Comparison of ENCODE assay signal across 8 cellular contexts in genomic region chr11:75399344-75400109, GRCh38. TPM values are rescaled to one million over a fixed set of nuclear protein-coding genes. Genes with fewer than 3 reads are reported as not detected.
DNase-seq lines count a peak whose midpoint lies in the region; ATAC-seq and TF ChIP-seq lines count a peak whose summit lies in the region.

TSS of gene RPS3 (plus strand) at chr11:75399518. CDS start at chr11:75399548, 30 bp downstream.

- peak within 1 kb of the TSS; percentile 57 to 85 for H4K8ac ChIP-seq in IMR-90 (ENCODE audit: low read depth in 2 of 2, low read length in 2 of 2)

- no peaks in the 10 kb centered on the region for H3K9me2 ChIP-seq in PC-3 (replicated peaks; ENCODE audit: low read length)

- peak within 1 kb of the TSS; percentile 91 for H2BK5ac ChIP-seq in IMR-90 (ENCODE audit: low read depth, low read length, poor library complexity, severe bottlenecking)

- BruUV-seq in IMR-90 (replicated peaks; lab: Mats Ljungman, UMichigan) (no TSS peak), PC-3 (replicated peaks; lab: Mats Ljungman, UMichigan) (TSS peak; percentile 53)

- intact Hi-C loops in IMR-90 (cut with micrococcal nuclease): no loop called here
- intact Hi-C loops in PC-3 (cut with micrococcal nuclease): no loop called here

- H3F3A ChIP-seq in PC-3 (ENCODE audit: low read length, unreplicated experiment): peaks cover 15% of the 10 kb centered on the region

- peak within 1 kb of the TSS; percentile 79 for H4K91ac ChIP-seq in IMR-90 (ENCODE audit: insufficient read depth, low read depth, low read length)

- no peak within 1 kb of the TSS; the same call in none of the 2 replicates for H3K18ac ChIP-seq in IMR-90 (ENCODE audit: low read depth, low read length)

- peak; percentile 99 for TF ChIP-seq POLR2A in IMR-90 (IDR thresholded peaks at IDR 0.05; ENCODE audit: low read depth, low read length)

- H3K14ac ChIP-seq in IMR-90 (replicated peaks; ENCODE audit: low read depth, low read length): peak within 1 kb of the TSS; percentile 84

- H3K79me1 ChIP-seq in IMR-90 (ENCODE audit: low read depth in 1 of 2, low read length in 2 of 2): peaks cover 14 to 38% of the 10 kb centered on the region in 2 experiments

- H3K9me3 ChIP-seq in IMR-90 (ENCODE audit: control insufficient read depth, insufficient read depth, low read length) (no peaks in the 10 kb centered on the region), PC-3 (ENCODE audit: low read length) (no peaks in the 10 kb centered on the region), esophagus (ENCODE audit: control insufficient read depth in 2 of 2, insufficient read depth in 1 of 2, low read depth in 1 of 2, low read length in 1 of 2) (no peaks in the 10 kb centered on the region), muscle layer of colon (ENCODE audit: low read length) (no peaks in the 10 kb centered on the region)

- no peak for TF ChIP-seq RAD21 in IMR-90 (IDR thresholded peaks at IDR 0.05; ENCODE audit: low read length)

- 0 out of 2 replicates have a peak, but pooled peaks have one; percentile 2 for TF ChIP-seq CTCF in IMR-90 (conservative IDR thresholded peaks at IDR 0.05; ENCODE audit: low read depth, low read length)
- peak; percentile 51 for TF ChIP-seq CTCF in PC-3 (conservative IDR thresholded peaks at IDR 0.05; ENCODE audit: low read depth, low read length)

- peak within 1 kb of the TSS; percentile 83 for H2AK5ac ChIP-seq in IMR-90 (ENCODE audit: low read depth, low read length)

- in situ Hi-C loops in IMR-90 (cut with MboI; ENCODE audit: low sequenced_read_pairs): no loop called here

- H4K5ac ChIP-seq in IMR-90 (ENCODE audit: low read depth, low read length): peak within 1 kb of the TSS; percentile 53

- DNase-seq in DMS153 (lab: John Stamatoyannopoulos, UW) (peak; percentile 87), IMR-90 (peak; percentile 91), PC-3 (peak; percentile 96), activated T-cell treated with anti-CD3 and anti-CD28 coated beads for 48 hours (ENCODE audit: low read depth) (peak; percentile 83)
- DNase-seq in stimulated activated CD8-positive, alpha-beta memory T cell treated with anti-CD3 and anti-CD28 coated beads, Interleukin-7, amount 100 ng/mL, for 24 hours (ENCODE audit: low read depth): peak; percentile 79

- peak within 1 kb of the TSS; percentile 95 for H3K9ac ChIP-seq in IMR-90 (ENCODE audit: low read depth, low read length)
- H3K9ac ChIP-seq in PC-3 (ENCODE audit: low read length): peak within 1 kb of the TSS; percentile 96
- peak within 1 kb of the TSS; percentile 79 for H3K9ac ChIP-seq in muscle layer of colon (ENCODE audit: low read length)

- H4K20me1 ChIP-seq in IMR-90 (ENCODE audit: insufficient read depth, low read length) (peaks cover 52% of the 10 kb centered on the region), PC-3 (ENCODE audit: low read length) (peaks cover 48% of the 10 kb centered on the region)

- H3K4me2 ChIP-seq in IMR-90 (ENCODE audit: low read depth, low read length) (peak within 1 kb of the TSS; percentile 96), PC-3 (ENCODE audit: low read length) (peak within 1 kb of the TSS; percentile 89)

- H2AFZ ChIP-seq in IMR-90 (replicated peaks; ENCODE audit: low read length, poor library complexity) (peak within 1 kb of the TSS; percentile 88), PC-3 (ENCODE audit: low read length) (peak within 1 kb of the TSS; percentile 50; the same call in 1 of the 2 replicates)

- peaks cover 37% of the 10 kb centered on the region for H3K36me3 ChIP-seq in IMR-90 (ENCODE audit: control insufficient read depth, insufficient read depth, low read length)
- peaks cover 47% of the 10 kb centered on the region for H3K36me3 ChIP-seq in PC-3 (ENCODE audit: low read depth, low read length)
- peaks cover 18 to 26% of the 10 kb centered on the region in 2 donors for H3K36me3 ChIP-seq in esophagus (ENCODE audit: control insufficient read depth in 2 of 2, insufficient read depth in 2 of 2, low read length in 1 of 2)
- H3K36me3 ChIP-seq in muscle layer of colon (ENCODE audit: insufficient read depth, low read length): peaks cover 35% of the 10 kb centered on the region

- H3K27me3 ChIP-seq in IMR-90 (ENCODE audit: control insufficient read depth, insufficient read depth, low read length) (peaks cover 3% of the 10 kb centered on the region; the same call in 1 of the 2 replicates), PC-3 (ENCODE audit: low read length) (no peaks in the 10 kb centered on the region), esophagus (ENCODE audit: control insufficient read depth in 1 of 2, insufficient read depth in 2 of 2, low read length in 2 of 2) (no peaks in the 10 kb centered on the region), muscle layer of colon (ENCODE audit: control insufficient read depth in 1 of 2, insufficient read depth in 2 of 2, low read length in 2 of 2) (no peaks in the 10 kb centered on the region)

- peak within 1 kb of the TSS; percentile 73 for H3K4ac ChIP-seq in IMR-90 (ENCODE audit: low read depth, low read length)

- no peak within 1 kb of the TSS for H2BK20ac ChIP-seq in IMR-90 (ENCODE audit: low read depth, low read length)

- dilution Hi-C loops in IMR-90 (cut with HindIII; ENCODE audit: low sequenced_read_pairs, unreplicated experiment): no loop called here

- WGBS in IMR-90 (ENCODE audit: extremely low coverage in 2 of 2, insufficient read length in 1 of 2), 2 experiments: 0% methylated on average over 12 of the region's 53 CpGs; no CpG with 5 or more reads in 1 of the 2 experiments
- WGBS in esophagus, 2 donors: 0% methylated on average over 53 of the region's 53 CpGs

- peaks cover 6% of the 10 kb centered on the region; the same call in 1 of the 2 replicates for H3K9me1 ChIP-seq in IMR-90 (ENCODE audit: insufficient read depth, low read length)

- H3K4me3 ChIP-seq in IMR-90 (ENCODE audit: insufficient read depth, low read depth, low read length) (peak within 1 kb of the TSS; percentile 88), PC-3 (ENCODE audit: low read length) (peak within 1 kb of the TSS; percentile 90), esophagus (ENCODE audit: low read depth in 1 of 2, low read length in 2 of 2) (peak within 1 kb of the TSS; percentile 88 to 95), muscle layer of colon (ENCODE audit: low read depth in 1 of 2, low read length in 2 of 2) (peak within 1 kb of the TSS; percentile 56 to 87)

- H2AK9ac ChIP-seq in IMR-90 (replicated peaks; ENCODE audit: low read depth, low read length, poor library complexity): peak within 1 kb of the TSS; percentile 95

- peak within 1 kb of the TSS; percentile 87 for H3K56ac ChIP-seq in IMR-90 (ENCODE audit: extremely low read depth, insufficient read depth, low read length)

- H2BK120ac ChIP-seq in IMR-90 (ENCODE audit: low read depth, low read length): no peak within 1 kb of the TSS

- peaks cover 53% of the 10 kb centered on the region for H3K79me2 ChIP-seq in PC-3 (ENCODE audit: low read length)

- no peak within 1 kb of the TSS for H2BK15ac ChIP-seq in IMR-90 (ENCODE audit: low read depth, low read length)

- H3K27ac ChIP-seq in IMR-90 (ENCODE audit: insufficient read depth, low read length): peak within 1 kb of the TSS; percentile 86
- peak within 1 kb of the TSS; percentile 55 for H3K27ac ChIP-seq in PC-3 (ENCODE audit: low read length)
- H3K27ac ChIP-seq in esophagus (ENCODE audit: low read depth in 2 of 2, low read length in 1 of 2): peak within 1 kb of the TSS; percentile 88 to 98
- peak within 1 kb of the TSS; percentile 69 for H3K27ac ChIP-seq in muscle layer of colon (ENCODE audit: low read depth, low read length)

- POLR2A ChIA-PET in IMR-90 (lab: Charles Lee; ENCODE audit: unreplicated experiment) (interaction anchor here (0.6 kb wide), 1 partner anchor 122 kb away, joined by 3 read pairs; no protein-coding TSS in a partner anchor), PC-3 (lab: Charles Lee; ENCODE audit: unreplicated experiment) (no interaction called here)

- H3K23ac ChIP-seq in IMR-90 (ENCODE audit: low read depth, low read length): peak within 1 kb of the TSS; percentile 84

- CTCF ChIA-PET in IMR-90 (lab: Yijun Ruan, JAX) (interaction anchor here (1.3 kb wide), 1 partner anchor 45 kb away, joined by 3 read pairs; no protein-coding TSS in a partner anchor), PC-3 (lab: Charles Lee) (interaction anchor here (1.0 to 1.3 kb wide), 2 partner anchors 11 to 195 kb away, joined by 3 to 6 read pairs; no protein-coding TSS in a partner anchor)

- H3K4me1 ChIP-seq in IMR-90 (ENCODE audit: control insufficient read depth, insufficient read depth, low read length) (peaks cover 5% of the 10 kb centered on the region), PC-3 (ENCODE audit: insufficient read depth, low read length) (peaks cover 36% of the 10 kb centered on the region), esophagus (ENCODE audit: control insufficient read depth in 2 of 2, insufficient read depth in 2 of 2, low read length in 1 of 2) (peaks cover 0 to 4% of the 10 kb centered on the region in 2 donors), muscle layer of colon (ENCODE audit: insufficient read depth, low read length) (peaks cover 24% of the 10 kb centered on the region)

- ATAC-seq in GM21526 (IDR thresholded peaks at IDR 0.05; ENCODE audit: low FRiP score, unreplicated experiment) (peak; percentile 81), IMR-90 (ENCODE audit: low read depth) (peak; percentile 91), PC-3 (peak; percentile 93)

TF ChIP-seq in IMR-90, 13 proteins besides CTCF, POLR2A, EP300 and RAD21 (continues in another document):
- TF ChIP-seq USF2 (IDR thresholded peaks at IDR 0.05; ENCODE audit: low read depth, low read length): peak; percentile 20; the same call in 1 of the 2 replicates
- peak; percentile 50; the same call in 1 of the 2 replicates for TF ChIP-seq BHLHE40 (IDR thresholded peaks at IDR 0.05; ENCODE audit: low read depth, low read length)
- TF ChIP-seq MAZ (IDR thresholded peaks at IDR 0.05; ENCODE audit: borderline replicate concordance, low read depth, low read length): peak; percentile 58; the same call in 1 of the 2 replicates
- no peak for TF ChIP-seq MAFK (IDR thresholded peaks at IDR 0.05; ENCODE audit: low read depth, low read length)
- TF ChIP-seq NFE2L2 (IDR thresholded peaks at IDR 0.05; ENCODE audit: low read depth, low read length): no peak
- TF ChIP-seq CEBPB (IDR thresholded peaks at IDR 0.05; ENCODE audit: low read depth, low read length): no peak

RNA-seq across cellular contexts. Expression of gene RPS3, which starts in this region (rescaled TPM):
- 2,360 and 3,444 TPM in 2 replicates for total RNA-seq in IMR-90 (2012; rRNA removed)
- polyA plus RNA-seq in IMR-90 (2012; rRNA removed): 2,477 and 2,872 TPM in 2 replicates
- 2,410 and 4,196 TPM in 2 replicates for polyA plus RNA-seq in IMR-90 (2012; cell fraction: cytosol; rRNA removed)
- 593 and 1,092 TPM in 2 replicates for polyA plus RNA-seq in IMR-90 (2012; cell fraction: nucleus; rRNA removed; ENCODE audit: low replicate concordance)
- total RNA-seq in PC-3 (2014; rRNA removed): 1,739 and 2,018 TPM in 2 replicates
- 1,000 to 10,000 TPM; 1,864 to 2,574 TPM for polyA plus RNA-seq in esophagus

Comparison
In these comparisons a context has a peak if more than half of its experiments do, and no peak if none do; other contexts are left out.
1. Peak in every context shown above with its lines: DNase-seq, ATAC-seq, H3K4me3 ChIP-seq and H3K27ac ChIP-seq.